Comparison of ENCODE assay signal across 10 cellular contexts in genomic region chr14:77542349-77543239, GRCh38. TPM values are rescaled to one million over a fixed set of nuclear protein-coding genes. Genes with fewer than 3 reads are reported as not detected.
DNase-seq lines count a peak whose midpoint lies in the region; ATAC-seq and TF ChIP-seq lines count a peak whose summit lies in the region.
"Had no signal": no experiment of that assay in that cellular context is flagged by ENCODE, and none has a peak within 500 bp of the region (broad histone marks: within the 10 kb centered on the region; RNA-seq: fewer than 3 reads in every experiment).

No MANE protein-coding gene starts in this region.

- H3K4me1 Mint-ChIP-seq in stimulated activated naive B cell treated with anti-CD40 and anti-IgM and Interleukin-4, amounts not matched to agents 10 μg/mL and 1 μg/mL and 100 μg/mL, for 72 hours, result peaks cover 27 to 45% of the 10 kb centered on the region in 2 donors
- peaks cover 9% of the 10 kb centered on the region for H3K4me1 Mint-ChIP-seq in activated CD4-positive, alpha-beta memory T cell treated with anti-CD3 and anti-CD28 coated beads, Interleukin-2, amount 10 ng/mL, durations not matched to agents 7 days and 5 days

- H3K27ac ChIP-seq in ascending aorta, result peak overlapping the region; percentile 70 to 75

- peaks cover 5 to 20% of the 10 kb centered on the region in 2 donors for H3K4me1 ChIP-seq in ascending aorta

- CTCF ChIA-PET in activated CD4-positive, alpha-beta memory T cell treated with anti-CD3 and anti-CD28 coated beads, Interleukin-2, amount 10 ng/mL, durations not matched to agents 7 days and 5 days (lab: Charles Lee), result interaction anchor here (1.1 kb wide), 1 partner anchor 8 kb away, joined by 5 read pairs; no protein-coding TSS in a partner anchor

- no peaks in the 10 kb centered on the region for H3K27me3 ChIP-seq in ascending aorta

- H3K9me3 Mint-ChIP-seq in stimulated activated naive B cell treated with anti-CD40 and anti-IgM and Interleukin-4, amounts not matched to agents 10 μg/mL and 1 μg/mL and 100 μg/mL, for 72 hours, result no peaks in the 10 kb centered on the region
- H3K9me3 Mint-ChIP-seq in activated CD4-positive, alpha-beta memory T cell treated with anti-CD3 and anti-CD28 coated beads, Interleukin-2, amount 10 ng/mL, durations not matched to agents 7 days and 5 days, result no peaks in the 10 kb centered on the region

- H3K36me3 Mint-ChIP-seq in stimulated activated naive B cell treated with anti-CD40 and anti-IgM and Interleukin-4, amounts not matched to agents 10 μg/mL and 1 μg/mL and 100 μg/mL, for 72 hours, result peaks cover 17 to 24% of the 10 kb centered on the region in 2 donors
- peaks cover 11% of the 10 kb centered on the region for H3K36me3 Mint-ChIP-seq in activated CD4-positive, alpha-beta memory T cell treated with anti-CD3 and anti-CD28 coated beads, Interleukin-2, amount 10 ng/mL, durations not matched to agents 7 days and 5 days (ENCODE audit: low read depth)

- ATAC-seq in HG03571 (IDR thresholded peaks at IDR 0.05; ENCODE audit: unreplicated experiment) (peak; percentile 25), GM18502 (IDR thresholded peaks at IDR 0.05; ENCODE audit: poor library complexity, unreplicated experiment) (no peak), GM21786 (IDR thresholded peaks at IDR 0.05; ENCODE audit: unreplicated experiment) (no peak), GM21447 (IDR thresholded peaks at IDR 0.05; ENCODE audit: unreplicated experiment) (no peak)
- ATAC-seq in stimulated activated naive B cell treated with anti-CD40 and anti-IgM and Interleukin-4, amounts not matched to agents 10 μg/mL and 1 μg/mL and 100 μg/mL, for 72 hours (replicated peaks), result peak; percentile 65 to 72

- H3K9me3 ChIP-seq in ascending aorta, result no peaks in the 10 kb centered on the region

- no peaks in the 10 kb centered on the region for H3K27me3 Mint-ChIP-seq in stimulated activated naive B cell treated with anti-CD40 and anti-IgM and Interleukin-4, amounts not matched to agents 10 μg/mL and 1 μg/mL and 100 μg/mL, for 72 hours
- H3K27me3 Mint-ChIP-seq in activated CD4-positive, alpha-beta memory T cell treated with anti-CD3 and anti-CD28 coated beads, Interleukin-2, amount 10 ng/mL, durations not matched to agents 7 days and 5 days, result no peaks in the 10 kb centered on the region

- DNase-seq in ascending aorta (ENCODE audit: low spot score in 2 of 2), result no peak
- DNase-seq in iris pigment epithelial cell (ENCODE audit: low read depth), result peak; percentile 35
- no peak for DNase-seq in stimulated activated naive B cell treated with anti-CD40 and anti-IgM and Interleukin-4, amounts not matched to agents 10 μg/mL and 1 μg/mL and 100 μg/mL, for 72 hours
- no peak for DNase-seq in activated CD4-positive, alpha-beta memory T cell treated with anti-CD3 and anti-CD28 coated beads, Interleukin-2, amount 10 ng/mL, durations not matched to agents 7 days and 5 days
- DNase-seq: NCI-H1092, small intestine had no signal

- peak overlapping the region; percentile 94 for H3K27ac Mint-ChIP-seq in stimulated activated naive B cell treated with anti-CD40 and anti-IgM and Interleukin-4, amounts not matched to agents 10 μg/mL and 1 μg/mL and 100 μg/mL, for 72 hours
- no peak overlapping the region for H3K27ac Mint-ChIP-seq in activated CD4-positive, alpha-beta memory T cell treated with anti-CD3 and anti-CD28 coated beads, Interleukin-2, amount 10 ng/mL, durations not matched to agents 7 days and 5 days

- H3K4me3 ChIP-seq in ascending aorta, result no peak overlapping the region

- H3K4me3 Mint-ChIP-seq in stimulated activated naive B cell treated with anti-CD40 and anti-IgM and Interleukin-4, amounts not matched to agents 10 μg/mL and 1 μg/mL and 100 μg/mL, for 72 hours, result peak overlapping the region; percentile 55 to 66
- no peak overlapping the region for H3K4me3 Mint-ChIP-seq in activated CD4-positive, alpha-beta memory T cell treated with anti-CD3 and anti-CD28 coated beads, Interleukin-2, amount 10 ng/mL, durations not matched to agents 7 days and 5 days

- POLR2A ChIA-PET in activated CD4-positive, alpha-beta memory T cell treated with anti-CD3 and anti-CD28 coated beads, Interleukin-2, amount 10 ng/mL, durations not matched to agents 7 days and 5 days (lab: Charles Lee), result no interaction called here

- TF ChIP-seq CTCF in ascending aorta (IDR thresholded peaks at IDR 0.05), result no peak

- intact Hi-C loops in ascending aorta (cut with DNase I), result no loop called here

- peaks cover 5 to 19% of the 10 kb centered on the region in 2 donors for H3K36me3 ChIP-seq in ascending aorta

RNA-seq across cellular contexts. Expression of gene ISM2, which starts 44.0 kb away (rescaled TPM):
- total RNA-seq in ascending aorta, result not detected
- not detected for total RNA-seq in activated CD4-positive, alpha-beta memory T cell treated with anti-CD3 and anti-CD28 coated beads, Interleukin-2, amount 10 ng/mL, durations not matched to agents 7 days and 5 days

Comparison
In these comparisons a context has a peak if more than half of its experiments do, and no peak if none do; other contexts are left out.
1. ATAC-seq: peak in HG03571 (single experiment) and stimulated activated naive B cell treated with anti-CD40 and anti-IgM and Interleukin-4, amounts not matched to agents 10 μg/mL and 1 μg/mL and 100 μg/mL, for 72 hours (2 of 2); none in GM18502 (single experiment), GM21786 (single experiment) and GM21447 (single experiment).